In the genomic region with DNA sequence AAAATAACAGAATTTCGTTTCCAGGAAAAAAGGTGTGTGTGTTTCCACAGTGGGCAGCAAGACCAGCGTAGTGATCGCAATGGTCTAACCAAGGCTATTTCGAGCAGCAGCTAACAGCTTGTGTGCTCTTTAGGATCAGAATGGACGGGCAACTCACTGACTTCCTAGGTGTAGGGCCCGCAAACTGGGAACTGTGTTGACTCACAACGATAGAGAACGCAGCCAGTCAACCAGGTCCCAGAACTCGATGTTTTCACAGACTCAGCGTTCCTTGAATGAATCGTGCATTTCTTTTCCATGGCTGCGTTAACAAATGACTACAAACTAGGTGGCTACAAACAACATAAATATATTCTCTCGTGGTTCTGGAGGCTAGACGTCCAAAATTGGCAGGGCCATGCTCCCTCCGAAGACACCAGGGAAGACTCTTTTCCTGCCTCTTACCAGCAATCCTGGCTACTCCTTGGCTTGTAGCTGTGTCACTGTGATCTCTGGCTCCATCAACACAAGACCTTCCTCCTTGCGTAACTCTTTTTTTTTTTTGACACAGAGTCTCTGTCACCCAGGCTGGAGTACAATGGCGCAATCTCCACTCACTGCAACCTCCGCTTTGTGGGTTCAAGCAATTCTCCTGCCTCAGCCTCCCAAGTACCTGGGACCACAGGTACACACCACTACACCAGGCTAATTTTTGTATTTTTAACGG, we compare ENCODE assay signal across 1 cellular context.
TF ChIP-seq lines count a peak whose summit lies in the region.

No MANE protein-coding gene starts in this region.

TF ChIP-seq in WTC11, 78 proteins besides CTCF, POLR2A, EP300 and RAD21 (continued from another document):
- TF ChIP-seq, protein P1, sequence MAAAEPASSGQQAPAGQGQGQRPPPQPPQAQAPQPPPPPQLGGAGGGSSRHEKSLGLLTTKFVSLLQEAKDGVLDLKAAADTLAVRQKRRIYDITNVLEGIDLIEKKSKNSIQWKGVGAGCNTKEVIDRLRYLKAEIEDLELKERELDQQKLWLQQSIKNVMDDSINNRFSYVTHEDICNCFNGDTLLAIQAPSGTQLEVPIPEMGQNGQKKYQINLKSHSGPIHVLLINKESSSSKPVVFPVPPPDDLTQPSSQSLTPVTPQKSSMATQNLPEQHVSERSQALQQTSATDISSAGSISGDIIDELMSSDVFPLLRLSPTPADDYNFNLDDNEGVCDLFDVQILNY (CRISPR knock-in tag; IDR thresholded peaks at IDR 0.05) = no peak
- no peak for TF ChIP-seq TEAD4 (CRISPR knock-in tag; IDR thresholded peaks at IDR 0.05)
- TF ChIP-seq NR3C1 (CRISPR knock-in tag; conservative IDR thresholded peaks at IDR 0.05; ENCODE audit: low read depth) = no peak
- no peak for TF ChIP-seq MYBL2 (CRISPR knock-in tag; IDR thresholded peaks at IDR 0.05)
- TF ChIP-seq, protein P2, sequence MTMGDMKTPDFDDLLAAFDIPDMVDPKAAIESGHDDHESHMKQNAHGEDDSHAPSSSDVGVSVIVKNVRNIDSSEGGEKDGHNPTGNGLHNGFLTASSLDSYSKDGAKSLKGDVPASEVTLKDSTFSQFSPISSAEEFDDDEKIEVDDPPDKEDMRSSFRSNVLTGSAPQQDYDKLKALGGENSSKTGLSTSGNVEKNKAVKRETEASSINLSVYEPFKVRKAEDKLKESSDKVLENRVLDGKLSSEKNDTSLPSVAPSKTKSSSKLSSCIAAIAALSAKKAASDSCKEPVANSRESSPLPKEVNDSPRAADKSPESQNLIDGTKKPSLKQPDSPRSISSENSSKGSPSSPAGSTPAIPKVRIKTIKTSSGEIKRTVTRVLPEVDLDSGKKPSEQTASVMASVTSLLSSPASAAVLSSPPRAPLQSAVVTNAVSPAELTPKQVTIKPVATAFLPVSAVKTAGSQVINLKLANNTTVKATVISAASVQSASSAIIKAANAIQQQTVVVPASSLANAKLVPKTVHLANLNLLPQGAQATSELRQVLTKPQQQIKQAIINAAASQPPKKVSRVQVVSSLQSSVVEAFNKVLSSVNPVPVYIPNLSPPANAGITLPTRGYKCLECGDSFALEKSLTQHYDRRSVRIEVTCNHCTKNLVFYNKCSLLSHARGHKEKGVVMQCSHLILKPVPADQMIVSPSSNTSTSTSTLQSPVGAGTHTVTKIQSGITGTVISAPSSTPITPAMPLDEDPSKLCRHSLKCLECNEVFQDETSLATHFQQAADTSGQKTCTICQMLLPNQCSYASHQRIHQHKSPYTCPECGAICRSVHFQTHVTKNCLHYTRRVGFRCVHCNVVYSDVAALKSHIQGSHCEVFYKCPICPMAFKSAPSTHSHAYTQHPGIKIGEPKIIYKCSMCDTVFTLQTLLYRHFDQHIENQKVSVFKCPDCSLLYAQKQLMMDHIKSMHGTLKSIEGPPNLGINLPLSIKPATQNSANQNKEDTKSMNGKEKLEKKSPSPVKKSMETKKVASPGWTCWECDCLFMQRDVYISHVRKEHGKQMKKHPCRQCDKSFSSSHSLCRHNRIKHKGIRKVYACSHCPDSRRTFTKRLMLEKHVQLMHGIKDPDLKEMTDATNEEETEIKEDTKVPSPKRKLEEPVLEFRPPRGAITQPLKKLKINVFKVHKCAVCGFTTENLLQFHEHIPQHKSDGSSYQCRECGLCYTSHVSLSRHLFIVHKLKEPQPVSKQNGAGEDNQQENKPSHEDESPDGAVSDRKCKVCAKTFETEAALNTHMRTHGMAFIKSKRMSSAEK (CRISPR knock-in tag; IDR thresholded peaks at IDR 0.05; ENCODE audit: borderline replicate concordance) = no peak
- TF ChIP-seq SMAD3 (CRISPR knock-in tag; IDR thresholded peaks at IDR 0.05; ENCODE audit: borderline replicate concordance) = no peak
- TF ChIP-seq SMAD4 (CRISPR knock-in tag; IDR thresholded peaks at IDR 0.05) = no peak
- TF ChIP-seq HMGA2 (CRISPR knock-in tag; IDR thresholded peaks at IDR 0.05) = no peak
- TF ChIP-seq NFYB (CRISPR knock-in tag; conservative IDR thresholded peaks at IDR 0.05; ENCODE audit: low read depth) = no peak
- TF ChIP-seq ZBTB21 (CRISPR knock-in tag; IDR thresholded peaks at IDR 0.05; ENCODE audit: borderline replicate concordance) = no peak
- no peak for TF ChIP-seq CREM (CRISPR knock-in tag; IDR thresholded peaks at IDR 0.05)
- TF ChIP-seq, protein P3, sequence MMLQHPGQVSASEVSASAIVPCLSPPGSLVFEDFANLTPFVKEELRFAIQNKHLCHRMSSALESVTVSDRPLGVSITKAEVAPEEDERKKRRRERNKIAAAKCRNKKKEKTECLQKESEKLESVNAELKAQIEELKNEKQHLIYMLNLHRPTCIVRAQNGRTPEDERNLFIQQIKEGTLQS (CRISPR knock-in tag; conservative IDR thresholded peaks at IDR 0.05) = no peak
- no peak for TF ChIP-seq FOXP1 (CRISPR knock-in tag; IDR thresholded peaks at IDR 0.05; ENCODE audit: borderline replicate concordance)
